ENCODE assay signal across 6 cellular contexts in genomic region chr22:23316596-23316995, GRCh38.
DNase-seq lines count a peak whose midpoint lies in the region; ATAC-seq and TF ChIP-seq lines count a peak whose summit lies in the region.
"Not testable (repeated sequence)": the region's sequence is repeated elsewhere in the genome, so short reads cannot be mapped to it uniquely, and the experiment has no call there.

No MANE protein-coding gene starts in this region.

- intact Hi-C loops in mammary epithelial cell (cut with micrococcal nuclease): loop anchor here (5.0 kb wide), 2 partner anchors 71 to 221 kb away; no protein-coding TSS in a partner anchor
- intact Hi-C loops in posterior vena cava (cut with DNase I): not testable (repeated sequence)

- ATAC-seq in left lobe of liver: not testable (repeated sequence)

- not testable (repeated sequence) for H4K20me1 ChIP-seq in mammary epithelial cell (ENCODE audit: insufficient read depth, low read length)

- not testable (repeated sequence) for H3K4me2 ChIP-seq in mammary epithelial cell (ENCODE audit: insufficient read depth, low read depth, low read length)

- 81% methylated on average over 5 of the region's 11 CpGs for WGBS in mammary epithelial cell (ENCODE audit: low coverage, missing lambda C conversion rate)

- in situ Hi-C loops in mammary epithelial cell (cut with MboI; ENCODE audit: low sequenced_read_pairs in 2 of 2): not testable (repeated sequence)

- H3K79me2 ChIP-seq in mammary epithelial cell (ENCODE audit: insufficient read depth, low read length): not testable (repeated sequence)

- not testable (repeated sequence) for H3K4me3 ChIP-seq in mammary epithelial cell (replicated peaks in 1 of 3; ENCODE audit: insufficient read depth in 1 of 3, low read depth in 2 of 3, low read length in 3 of 3)

- not testable (repeated sequence) for H3K27ac ChIP-seq in mammary epithelial cell (ENCODE audit: insufficient read depth, low read depth, low read length)

- H3K9ac ChIP-seq in mammary epithelial cell (ENCODE audit: insufficient read depth, low read length): not testable (repeated sequence)

- DNase-seq in DMS 273 (lab: John Stamatoyannopoulos, UW; ENCODE audit: unreplicated experiment) (peak; percentile 3), NCI-H2171 treated with DMSO at 0.1 percent for 48 hours (lab: John Stamatoyannopoulos, UW) (peak; percentile 88), NCI-H82 (lab: John Stamatoyannopoulos, UW) (peak; percentile 4), left lobe of liver (ENCODE audit: low spot score) (peak; percentile 0), posterior vena cava (ENCODE audit: low spot score) (peak; percentile 56)
- DNase-seq in mammary epithelial cell: not testable (repeated sequence)

- not testable (repeated sequence) for H3K4me1 ChIP-seq in mammary epithelial cell (ENCODE audit: insufficient read depth, low read length)

- dilution Hi-C loops in mammary epithelial cell (cut with HindIII; ENCODE audit: low sequenced_read_pairs): not testable (repeated sequence)

- TSS peak; percentile 41 for BruUV-seq in mammary epithelial cell (replicated peaks; lab: Mats Ljungman, UMichigan)

- not testable (repeated sequence) for H3K27me3 ChIP-seq in mammary epithelial cell (ENCODE audit: insufficient read depth, low read length)

- not testable (repeated sequence) for H2AFZ ChIP-seq in mammary epithelial cell (ENCODE audit: low read depth, low read length)

- CTCF ChIA-PET in mammary epithelial cell (lab: Charles Lee; ENCODE audit: low non-redundant PET): not testable (repeated sequence)

- H3K36me3 ChIP-seq in mammary epithelial cell (ENCODE audit: insufficient read depth, low read length): not testable (repeated sequence)

- TF ChIP-seq CTCF in mammary epithelial cell (conservative IDR thresholded peaks at IDR 0.05 in 1 of 2, IDR thresholded peaks at IDR 0.05 in 1 of 2; ENCODE audit: extremely low read depth in 1 of 2, insufficient read depth in 1 of 2, low read depth in 1 of 2, low read length in 2 of 2): not testable (repeated sequence)

- not testable (repeated sequence) for H3K9me3 ChIP-seq in mammary epithelial cell (replicated peaks; ENCODE audit: insufficient read depth, low read length)
